In the genomic region with DNA sequence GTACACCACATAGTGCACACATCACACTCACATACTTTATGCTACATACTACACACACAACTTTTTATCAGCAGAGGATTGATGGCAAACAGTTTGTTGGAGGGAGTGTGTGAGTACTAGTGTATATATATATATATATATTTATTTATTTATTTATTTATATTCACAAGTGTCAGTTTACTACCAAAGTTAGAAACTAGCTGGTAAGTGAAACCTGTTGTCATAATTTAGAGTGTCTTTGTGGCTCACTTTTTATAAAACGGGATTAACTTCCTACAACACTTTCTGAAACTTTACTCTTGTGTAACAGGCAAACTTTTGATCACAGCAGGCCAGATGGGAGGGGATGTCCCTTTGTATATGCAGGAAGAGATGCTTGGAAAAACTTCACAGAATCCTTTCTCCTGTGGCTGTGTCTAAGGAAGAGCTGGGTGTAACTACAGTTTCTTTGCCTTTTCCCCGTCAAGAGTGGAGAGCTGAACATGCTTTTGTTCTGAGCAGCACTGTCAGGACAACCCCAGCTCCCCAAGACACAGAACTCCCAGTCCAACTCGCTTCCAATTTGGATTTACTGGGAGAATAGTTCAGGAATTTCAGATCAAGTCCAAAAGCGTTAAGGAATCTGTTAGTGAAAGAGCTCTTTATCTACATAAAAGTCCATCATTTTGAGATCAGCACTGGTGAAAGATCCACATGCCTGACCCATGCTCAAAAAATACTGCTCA, we compare ENCODE assay signal across 8 cellular contexts. TPM values are rescaled to one million over a fixed set of nuclear protein-coding genes. Genes with fewer than 3 reads are reported as not detected.
A peak's percentile ranks its signal among the peaks of the same experiment; 100 is the strongest.
DNase-seq lines count a peak whose midpoint lies in the region; TF ChIP-seq lines count a peak whose summit lies in the region.

No MANE protein-coding gene starts in this region.

- H3K9ac ChIP-seq in OCI-LY3 (ENCODE audit: low read length): peak overlapping the region; percentile 86

- DNase-seq in GM12864 (ENCODE audit: low read depth): no peak
- DNase-seq in endothelial cell (ENCODE audit: low spot score): peak; percentile 7
- DNase-seq in progenitor cell of endocrine pancreas (ENCODE audit: low spot score, unreplicated experiment): no peak
- no peak for DNase-seq in NK-92 treated with Interleukin-12 subunit alpha and Interleukin-12 subunit beta, amount 100 ng/mL, for 24 hours (lab: John Stamatoyannopoulos, UW)
- no peak for DNase-seq in activated gamma-delta T cell treated with Interleukin-2 at 50 U/mL for 16 hours
- no peak for DNase-seq in GM13977 (ENCODE audit: low spot score)
- DNase-seq in GM10266 (ENCODE audit: extremely low spot score): no peak

- H3K27ac ChIP-seq in OCI-LY3 (ENCODE audit: low read length): no peak overlapping the region

- peak overlapping the region; percentile 94 for H2AFZ ChIP-seq in OCI-LY3 (ENCODE audit: low read depth, low read length)

- no peaks in the 10 kb centered on the region for H3K27me3 ChIP-seq in OCI-LY3 (ENCODE audit: low read depth, low read length)

- H3K9me3 ChIP-seq in OCI-LY3 (ENCODE audit: insufficient read depth, low read length): no peaks in the 10 kb centered on the region

- peak overlapping the region; percentile 95 for H3K4me2 ChIP-seq in OCI-LY3 (ENCODE audit: low read length)

- no peaks in the 10 kb centered on the region for H3K36me3 ChIP-seq in OCI-LY3 (replicated peaks; ENCODE audit: low read depth, low read length)

- H3K27me3 Mint-ChIP-seq in endothelial cell (ENCODE audit: unreplicated experiment): peaks cover 4% of the 10 kb centered on the region
- no peaks in the 10 kb centered on the region for H3K27me3 Mint-ChIP-seq in progenitor cell of endocrine pancreas

- H3K4me1 Mint-ChIP-seq in endothelial cell (ENCODE audit: unreplicated experiment) (peaks cover 31% of the 10 kb centered on the region), progenitor cell of endocrine pancreas (ENCODE audit: low read depth) (peaks cover 54% of the 10 kb centered on the region)

- in situ Hi-C loops in GM13977 (cut with MboI; ENCODE audit: low pct_unique_long_range_greater_than_20kb, low sequenced_read_pairs, unreplicated experiment): loop anchor here (25.0 kb wide), 1 partner anchor 313 kb away; no protein-coding TSS in a partner anchor

- peaks cover 28% of the 10 kb centered on the region for H3K4me1 ChIP-seq in OCI-LY3 (ENCODE audit: low read length)

- TF ChIP-seq CTCF in GM12864 (IDR thresholded peaks at IDR 0.05; ENCODE audit: low read depth, low read length, missing control alignments) (no peak), OCI-LY3 (IDR thresholded peaks at IDR 0.05; ENCODE audit: low read depth, low read length) (no peak), endothelial cell (IDR thresholded peaks at IDR 0.05; ENCODE audit: unreplicated experiment) (no peak), progenitor cell of endocrine pancreas (IDR thresholded peaks at IDR 0.05; ENCODE audit: unreplicated experiment) (no peak), GM13977 (IDR thresholded peaks at IDR 0.05; ENCODE audit: extremely low read depth, insufficient read depth, missing control alignments) (no peak), GM10266 (IDR thresholded peaks at IDR 0.05; ENCODE audit: control insufficient read depth, insufficient read depth, low read depth, missing control alignments) (no peak)

- H3K27ac Mint-ChIP-seq in endothelial cell (ENCODE audit: unreplicated experiment) (peak overlapping the region; percentile 89), progenitor cell of endocrine pancreas (peak overlapping the region; percentile 97)

- peaks cover 7% of the 10 kb centered on the region for H3K9me3 Mint-ChIP-seq in endothelial cell (ENCODE audit: unreplicated experiment)
- peaks cover 22% of the 10 kb centered on the region for H3K9me3 Mint-ChIP-seq in progenitor cell of endocrine pancreas (ENCODE audit: low read depth)

- no peaks in the 10 kb centered on the region for H3K79me2 ChIP-seq in OCI-LY3 (ENCODE audit: low read length)

- H4K20me1 ChIP-seq in OCI-LY3 (ENCODE audit: insufficient read depth, low read length): no peaks in the 10 kb centered on the region

- H3K4me3 Mint-ChIP-seq in endothelial cell (ENCODE audit: unreplicated experiment): peak overlapping the region; percentile 96
- H3K4me3 Mint-ChIP-seq in progenitor cell of endocrine pancreas (ENCODE audit: low read depth): peak overlapping the region; percentile 90

- H3K4me3 ChIP-seq in GM12864 (ENCODE audit: low read depth, low read length): peak overlapping the region; percentile 75; the same call in 1 of the 2 replicates
- peak overlapping the region; percentile 93 for H3K4me3 ChIP-seq in OCI-LY3 (ENCODE audit: low read length)

- peaks cover 3% of the 10 kb centered on the region for H3K36me3 Mint-ChIP-seq in endothelial cell (ENCODE audit: low read depth, unreplicated experiment)
- peaks cover 30% of the 10 kb centered on the region for H3K36me3 Mint-ChIP-seq in progenitor cell of endocrine pancreas (ENCODE audit: insufficient read depth)

RNA-seq across cellular contexts. Expression of a gene that starts 1.8 kb away (rescaled TPM):
- total RNA-seq in endothelial cell (ENCODE audit: unreplicated experiment) (1.8 TPM), progenitor cell of endocrine pancreas (10.4 and 14.3 TPM in 2 replicates)
